In the genomic region with DNA sequence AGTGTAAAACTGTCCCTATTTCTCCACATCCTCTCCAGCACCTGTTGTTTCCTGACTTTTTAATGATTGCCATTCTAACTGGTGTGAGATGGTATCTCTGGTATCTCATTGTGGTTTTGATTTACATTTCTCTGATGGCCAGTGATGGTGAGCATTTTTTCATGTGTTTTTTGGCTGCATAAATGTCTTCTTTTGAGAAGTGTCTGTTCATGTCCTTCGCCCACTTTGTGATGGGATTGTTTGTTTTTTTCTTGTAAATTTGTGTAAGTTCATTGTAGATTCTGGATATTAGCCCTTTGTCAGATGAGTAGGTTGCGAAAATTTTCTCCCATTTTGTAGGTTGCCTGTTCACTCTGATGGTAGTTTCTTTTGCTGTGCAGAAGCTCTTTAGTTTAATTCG, we compare ENCODE assay signal across 1 cellular context.
A peak's percentile ranks its signal among the peaks of the same experiment; 100 is the strongest.
TF ChIP-seq lines count a peak whose summit lies in the region.
"Not testable (repeated sequence)": the region's sequence is repeated elsewhere in the genome, so short reads cannot be mapped to it uniquely, and the experiment has no call there.

No MANE protein-coding gene starts in this region.

- CTCF ChIA-PET in HEK293 (lab: Yijun Ruan, JAX): not testable (repeated sequence)

- H3K9me3 ChIP-seq in HEK293 (ENCODE audit: control insufficient read depth, insufficient read depth, low read depth, low read length): not testable (repeated sequence)

- not testable (repeated sequence) for H3K27ac ChIP-seq in HEK293 (ENCODE audit: extremely low read depth, low read depth, low read length)

- not testable (repeated sequence) for H3K36me3 ChIP-seq in HEK293 (ENCODE audit: control insufficient read depth in 2 of 2, insufficient read depth in 1 of 2, low read length in 2 of 2)

- not testable (repeated sequence) for TF ChIP-seq CTCF in HEK293 (tag by site-specific recombination; IDR thresholded peaks at IDR 0.05)

- H3K4me3 ChIP-seq in HEK293 (ENCODE audit: low read depth, low read length): not testable (repeated sequence)

- H3K4me1 ChIP-seq in HEK293 (ENCODE audit: control insufficient read depth, insufficient read depth, low read length): not testable (repeated sequence)

- POLR2A ChIA-PET in HEK293 (lab: Yijun Ruan, JAX): not testable (repeated sequence)

TF ChIP-seq in HEK293, 187 proteins besides CTCF, POLR2A, EP300 and RAD21:
- peak; percentile 31; the same call in 1 of the 2 replicates for TF ChIP-seq SCRT2 (tag by site-specific recombination; IDR thresholded peaks at IDR 0.05)
